ENCODE assay signal across 16 cellular contexts in the genomic region with DNA sequence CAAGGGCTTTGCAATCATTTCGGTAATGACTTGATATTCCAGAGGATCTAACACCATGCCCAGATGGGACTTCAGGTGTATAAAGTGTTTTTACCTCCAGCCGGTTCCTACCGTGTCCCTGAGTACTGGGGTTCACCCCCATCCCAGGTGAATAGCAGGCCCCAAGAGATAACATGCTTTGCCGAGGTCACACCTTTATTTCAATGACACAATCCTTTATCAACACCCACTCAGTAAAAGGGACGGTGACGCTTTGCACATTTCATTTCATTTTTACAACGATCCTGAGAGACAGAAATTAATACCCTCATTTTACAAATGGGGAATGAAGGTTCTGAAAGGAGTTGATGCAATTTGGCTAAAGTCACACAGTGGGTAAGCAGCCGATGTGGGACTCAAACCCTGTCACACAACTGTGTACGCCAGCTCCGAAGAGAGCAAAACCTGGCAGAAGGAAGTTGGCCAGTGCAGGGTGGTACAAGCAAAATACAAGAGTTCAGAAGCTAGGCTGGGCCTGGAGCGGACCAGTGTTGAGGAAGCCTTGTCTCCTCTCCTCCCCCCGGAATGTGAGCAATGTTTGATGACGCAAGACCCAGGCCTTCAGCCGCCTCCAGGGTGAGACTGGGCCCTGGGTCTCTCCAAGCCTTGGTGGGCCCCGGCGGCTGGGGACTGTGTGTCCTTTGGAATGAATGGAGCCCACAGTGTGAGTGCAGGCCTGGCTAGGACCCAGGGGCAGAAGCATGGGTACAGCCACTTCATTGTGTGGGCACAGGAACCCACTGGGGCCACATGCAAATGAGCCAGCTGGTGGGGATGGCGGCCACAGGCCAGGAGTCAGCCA.
DNase-seq lines count a peak whose midpoint lies in the region; ATAC-seq, FAIRE-seq and TF ChIP-seq lines count a peak whose summit lies in the region.
"Had no signal": no experiment of that assay in that cellular context is flagged by ENCODE, and none has a peak within 500 bp of the region (broad histone marks: within the 10 kb centered on the region; RNA-seq: fewer than 3 reads in every experiment).

No MANE protein-coding gene starts in this region.

- no peaks in the 10 kb centered on the region for H3K79me2 ChIP-seq in K562 (ENCODE audit: control insufficient read depth, insufficient read depth, low read length)

- H3K9me3 ChIP-seq in K562 (replicated peaks; ENCODE audit: control insufficient read depth, insufficient read depth, low read depth, low read length), result no peaks in the 10 kb centered on the region
- H3K9me3 ChIP-seq: BE2C had no signal

- no peaks in the 10 kb centered on the region for H3K9me3 Mint-ChIP-seq in activated naive CD4-positive, alpha-beta T cell treated with anti-CD3 and anti-CD28 coated beads, Interleukin-2, amount 10 ng/mL, durations not matched to agents 7 days and 5 days
- H3K9me3 Mint-ChIP-seq in stimulated activated naive B cell treated with anti-CD40 and anti-IgM and Interleukin-4, amounts not matched to agents 10 μg/mL and 1 μg/mL and 100 μg/mL, for 72 hours, result no peaks in the 10 kb centered on the region
- H3K9me3 Mint-ChIP-seq: nephron; stimulated activated naive CD8-positive, alpha-beta T cell treated with anti-CD3 and anti-CD28 coated beads, Interleukin-15, amount 100 ng/mL, for 72 hours had no signal

- no peak overlapping the region for H2AFZ ChIP-seq in K562 (ENCODE audit: low read depth, low read length)

- no peaks in the 10 kb centered on the region for H3K4me1 ChIP-seq in K562 (replicated peaks in 1 of 2; ENCODE audit: control insufficient read depth in 2 of 2, insufficient read depth in 2 of 2, low read length in 2 of 2)
- H3K4me1 ChIP-seq: BE2C had no signal

- no peak for FAIRE-seq in K562 (lab: Jason Lieb, UNC)

- peaks cover 28 to 61% of the 10 kb centered on the region in 2 experiments for H3K27me3 ChIP-seq in K562 (ENCODE audit: control insufficient read depth in 2 of 2, insufficient read depth in 2 of 2, low read length in 2 of 2)

- H3K27ac Mint-ChIP-seq in activated naive CD4-positive, alpha-beta T cell treated with anti-CD3 and anti-CD28 coated beads, Interleukin-2, amount 10 ng/mL, durations not matched to agents 7 days and 5 days, result no peak overlapping the region
- no peak overlapping the region for H3K27ac Mint-ChIP-seq in stimulated activated naive B cell treated with anti-CD40 and anti-IgM and Interleukin-4, amounts not matched to agents 10 μg/mL and 1 μg/mL and 100 μg/mL, for 72 hours
- H3K27ac Mint-ChIP-seq: activated naive CD8-positive, alpha-beta T cell; nephron; stimulated activated naive CD8-positive, alpha-beta T cell treated with anti-CD3 and anti-CD28 coated beads, Interleukin-15, amount 100 ng/mL, for 72 hours had no signal

- no peak for TF ChIP-seq CTCF in K562 (IDR thresholded peaks at IDR 0.05 in 2 of 3, conservative IDR thresholded peaks at IDR 0.05 in 1 of 3; ENCODE audit: insufficient read depth in 2 of 3, low read depth in 1 of 3, low read length in 3 of 3)

- peaks cover 3% of the 10 kb centered on the region for H3K27me3 Mint-ChIP-seq in activated naive CD4-positive, alpha-beta T cell treated with anti-CD3 and anti-CD28 coated beads, Interleukin-2, amount 10 ng/mL, durations not matched to agents 7 days and 5 days
- peaks cover 3 to 11% of the 10 kb centered on the region in 2 donors for H3K27me3 Mint-ChIP-seq in stimulated activated naive B cell treated with anti-CD40 and anti-IgM and Interleukin-4, amounts not matched to agents 10 μg/mL and 1 μg/mL and 100 μg/mL, for 72 hours
- H3K27me3 Mint-ChIP-seq: activated naive CD8-positive, alpha-beta T cell had no signal

- H3K4me2 ChIP-seq in K562 (ENCODE audit: insufficient read depth, low read length), result no peak overlapping the region

- intact Hi-C loops in K562 (cut with micrococcal nuclease), result no loop called here

- DNase-seq in HT1080 (ENCODE audit: low read depth) (peak; percentile 6), K562 (ENCODE audit: extremely low read depth in 1 of 4, low spot score in 3 of 4) (no peak), iris pigment epithelial cell (ENCODE audit: low read depth) (peak; percentile 32), putamen (ENCODE audit: low spot score) (peak; percentile 95), NCI-H187 (lab: John Stamatoyannopoulos, UW) (no peak), NCI-H510A treated with DMSO at 0.1 percent for 48 hours (lab: John Stamatoyannopoulos, UW) (no peak)
- no peak for DNase-seq in activated naive CD4-positive, alpha-beta T cell treated with anti-CD3 and anti-CD28 coated beads, Interleukin-2, amount 10 ng/mL, durations not matched to agents 7 days and 5 days
- no peak for DNase-seq in stimulated activated naive B cell treated with anti-CD40 and anti-IgM and Interleukin-4, amounts not matched to agents 10 μg/mL and 1 μg/mL and 100 μg/mL, for 72 hours
- DNase-seq: activated CD4-positive, alpha-beta T cell treated with anti-CD3 and anti-CD28 coated beads for 48 hours; activated T-cell treated with anti-CD3 and anti-CD28 coated beads, Interleukin-2, amount 50 U/mL, for 1 hour; BE2C; DMS153; glutamatergic neuron; stimulated activated naive CD8-positive, alpha-beta T cell treated with anti-CD3 and anti-CD28 coated beads, Interleukin-15, amount 100 ng/mL, for 72 hours had no signal

- ATAC-seq in K562, result peak; percentile 66; the same call in 2 of the 3 replicates
- ATAC-seq in stimulated activated naive B cell treated with anti-CD40 and anti-IgM and Interleukin-4, amounts not matched to agents 10 μg/mL and 1 μg/mL and 100 μg/mL, for 72 hours (replicated peaks), result no peak
- ATAC-seq: stimulated activated naive CD8-positive, alpha-beta T cell treated with anti-CD3 and anti-CD28 coated beads, Interleukin-15, amount 100 ng/mL, for 72 hours had no signal

- POLR2A ChIA-PET in K562 (lab: Yijun Ruan, JAX), result no interaction called here

- in situ Hi-C loops in K562 (cut with MboI), result no loop called here

- peaks cover 4% of the 10 kb centered on the region for H3K9me1 ChIP-seq in K562 (ENCODE audit: control insufficient read depth, insufficient read depth, low read length)

- no peaks in the 10 kb centered on the region for H3K4me1 Mint-ChIP-seq in activated naive CD4-positive, alpha-beta T cell treated with anti-CD3 and anti-CD28 coated beads, Interleukin-2, amount 10 ng/mL, durations not matched to agents 7 days and 5 days
- no peaks in the 10 kb centered on the region for H3K4me1 Mint-ChIP-seq in stimulated activated naive B cell treated with anti-CD40 and anti-IgM and Interleukin-4, amounts not matched to agents 10 μg/mL and 1 μg/mL and 100 μg/mL, for 72 hours
- H3K4me1 Mint-ChIP-seq: stimulated activated naive CD8-positive, alpha-beta T cell treated with anti-CD3 and anti-CD28 coated beads, Interleukin-15, amount 100 ng/mL, for 72 hours had no signal

- TF ChIP-seq POLR2A in K562 (conservative IDR thresholded peaks at IDR 0.05), result no peak

- TF ChIP-seq RAD21 in K562 (CRISPR knock-in tag; conservative IDR thresholded peaks at IDR 0.05 in 1 of 2, IDR thresholded peaks at IDR 0.05 in 1 of 2), result no peak

- WGBS in K562 (ENCODE audit: insufficient coverage, low coverage, missing lambda C conversion rate), result 5% methylated on average over 16 of the region's 17 CpGs

- no peaks in the 10 kb centered on the region for H3K36me3 Mint-ChIP-seq in activated naive CD4-positive, alpha-beta T cell treated with anti-CD3 and anti-CD28 coated beads, Interleukin-2, amount 10 ng/mL, durations not matched to agents 7 days and 5 days
- H3K36me3 Mint-ChIP-seq in stimulated activated naive B cell treated with anti-CD40 and anti-IgM and Interleukin-4, amounts not matched to agents 10 μg/mL and 1 μg/mL and 100 μg/mL, for 72 hours, result peaks cover 0 to 1% of the 10 kb centered on the region in 2 donors
- H3K36me3 Mint-ChIP-seq: activated naive CD8-positive, alpha-beta T cell had no signal

- H3K9ac ChIP-seq in K562 (ENCODE audit: insufficient read depth in 1 of 2, low read depth in 2 of 2, low read length in 2 of 2), result no peak overlapping the region; a peak in 1 of 4 replicates

- no peak overlapping the region for H3K4me3 Mint-ChIP-seq in activated naive CD4-positive, alpha-beta T cell treated with anti-CD3 and anti-CD28 coated beads, Interleukin-2, amount 10 ng/mL, durations not matched to agents 7 days and 5 days
- H3K4me3 Mint-ChIP-seq in stimulated activated naive B cell treated with anti-CD40 and anti-IgM and Interleukin-4, amounts not matched to agents 10 μg/mL and 1 μg/mL and 100 μg/mL, for 72 hours, result no peak overlapping the region
- H3K4me3 Mint-ChIP-seq: activated naive CD8-positive, alpha-beta T cell; nephron; stimulated activated naive CD8-positive, alpha-beta T cell treated with anti-CD3 and anti-CD28 coated beads, Interleukin-15, amount 100 ng/mL, for 72 hours had no signal

- no peaks in the 10 kb centered on the region for H3K36me3 ChIP-seq in K562 (ENCODE audit: control insufficient read depth, insufficient read depth, low read length)
- H3K36me3 ChIP-seq: BE2C had no signal

- H4K20me1 ChIP-seq in K562 (replicated peaks; ENCODE audit: control insufficient read depth, insufficient read depth, low read length), result no peaks in the 10 kb centered on the region

- CTCF ChIA-PET in K562 (lab: Yijun Ruan, JAX; ENCODE audit: low intra/inter-chr PET ratio), result no interaction called here
- CTCF ChIA-PET in activated naive CD4-positive, alpha-beta T cell treated with anti-CD3 and anti-CD28 coated beads, Interleukin-2, amount 10 ng/mL, durations not matched to agents 7 days and 5 days (lab: Charles Lee), result no interaction called here

- BruUV-seq in K562 (replicated peaks; lab: Mats Ljungman, UMichigan), result no TSS peak

- H3K27ac ChIP-seq in K562 (ENCODE audit: extremely low read depth, low read depth, low read length), result no peak overlapping the region

- H3K4me3 ChIP-seq in K562, result no peak overlapping the region

- TF ChIP-seq EP300 in K562 (IDR thresholded peaks at IDR 0.05; ENCODE audit: low read length), result no peak

TF ChIP-seq in K562, 482 proteins besides CTCF, POLR2A, EP300 and RAD21 (continues in another document):
- TF ChIP-seq, protein P1, sequence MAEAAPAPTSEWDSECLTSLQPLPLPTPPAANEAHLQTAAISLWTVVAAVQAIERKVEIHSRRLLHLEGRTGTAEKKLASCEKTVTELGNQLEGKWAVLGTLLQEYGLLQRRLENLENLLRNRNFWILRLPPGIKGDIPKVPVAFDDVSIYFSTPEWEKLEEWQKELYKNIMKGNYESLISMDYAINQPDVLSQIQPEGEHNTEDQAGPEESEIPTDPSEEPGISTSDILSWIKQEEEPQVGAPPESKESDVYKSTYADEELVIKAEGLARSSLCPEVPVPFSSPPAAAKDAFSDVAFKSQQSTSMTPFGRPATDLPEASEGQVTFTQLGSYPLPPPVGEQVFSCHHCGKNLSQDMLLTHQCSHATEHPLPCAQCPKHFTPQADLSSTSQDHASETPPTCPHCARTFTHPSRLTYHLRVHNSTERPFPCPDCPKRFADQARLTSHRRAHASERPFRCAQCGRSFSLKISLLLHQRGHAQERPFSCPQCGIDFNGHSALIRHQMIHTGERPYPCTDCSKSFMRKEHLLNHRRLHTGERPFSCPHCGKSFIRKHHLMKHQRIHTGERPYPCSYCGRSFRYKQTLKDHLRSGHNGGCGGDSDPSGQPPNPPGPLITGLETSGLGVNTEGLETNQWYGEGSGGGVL (CRISPR knock-in tag; IDR thresholded peaks at IDR 0.05), result no peak
- TF ChIP-seq TEAD1 (CRISPR knock-in tag; IDR thresholded peaks at IDR 0.05) (peak in 1 of 2 experiments; percentile 61; a peak in 1 of 4 replicates), TEAD2 (tag; IDR thresholded peaks at IDR 0.05) (0 out of 2 replicates have a peak, but pooled peaks have one; percentile 46)

Comparison
In these comparisons a context has a peak if more than half of its experiments do, and no peak if none do; other contexts are left out.
1. DNase-seq: peak in HT1080 (single experiment), iris pigment epithelial cell (single experiment) and putamen (single experiment); none in K562 (0 of 4), activated naive CD4-positive, alpha-beta T cell treated with anti-CD3 and anti-CD28 coated beads, Interleukin-2, amount 10 ng/mL, durations not matched to agents 7 days and 5 days (single experiment), NCI-H187 (0 of 2), stimulated activated naive B cell treated with anti-CD40 and anti-IgM and Interleukin-4, amounts not matched to agents 10 μg/mL and 1 μg/mL and 100 μg/mL, for 72 hours (single experiment) and NCI-H510A treated with DMSO at 0.1 percent for 48 hours (single experiment).